2 cellular contexts compared by ENCODE assay signal in genomic region chr14:35213143-35213788, GRCh38.
TF ChIP-seq lines count a peak whose summit lies in the region.

No MANE protein-coding gene starts in this region.

TF ChIP-seq in HCT116, 20 proteins besides CTCF, POLR2A, EP300 and RAD21:
- TF ChIP-seq REST (IDR thresholded peaks at IDR 0.05; ENCODE audit: low read depth), result no peak
- TF ChIP-seq EZH2phosphoT487 (IDR thresholded peaks at IDR 0.05; ENCODE audit: borderline replicate concordance), result no peak
- TF ChIP-seq ELF1 (IDR thresholded peaks at IDR 0.05; ENCODE audit: borderline replicate concordance, low read depth), result no peak
- TF ChIP-seq FOSL1 (IDR thresholded peaks at IDR 0.05; ENCODE audit: low read depth), result no peak
- TF ChIP-seq, protein P1, sequence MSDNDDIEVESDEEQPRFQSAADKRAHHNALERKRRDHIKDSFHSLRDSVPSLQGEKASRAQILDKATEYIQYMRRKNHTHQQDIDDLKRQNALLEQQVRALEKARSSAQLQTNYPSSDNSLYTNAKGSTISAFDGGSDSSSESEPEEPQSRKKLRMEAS (IDR thresholded peaks at IDR 0.05), result no peak
- no peak for TF ChIP-seq ATF3 (IDR thresholded peaks at IDR 0.05)

TF ChIP-seq in SK-N-SH treated with all-trans-retinoic acid at 6 μM for 48 hours, 23 proteins besides CTCF, POLR2A, EP300 and RAD21 (continued from another document):
- TF ChIP-seq, protein P2, sequence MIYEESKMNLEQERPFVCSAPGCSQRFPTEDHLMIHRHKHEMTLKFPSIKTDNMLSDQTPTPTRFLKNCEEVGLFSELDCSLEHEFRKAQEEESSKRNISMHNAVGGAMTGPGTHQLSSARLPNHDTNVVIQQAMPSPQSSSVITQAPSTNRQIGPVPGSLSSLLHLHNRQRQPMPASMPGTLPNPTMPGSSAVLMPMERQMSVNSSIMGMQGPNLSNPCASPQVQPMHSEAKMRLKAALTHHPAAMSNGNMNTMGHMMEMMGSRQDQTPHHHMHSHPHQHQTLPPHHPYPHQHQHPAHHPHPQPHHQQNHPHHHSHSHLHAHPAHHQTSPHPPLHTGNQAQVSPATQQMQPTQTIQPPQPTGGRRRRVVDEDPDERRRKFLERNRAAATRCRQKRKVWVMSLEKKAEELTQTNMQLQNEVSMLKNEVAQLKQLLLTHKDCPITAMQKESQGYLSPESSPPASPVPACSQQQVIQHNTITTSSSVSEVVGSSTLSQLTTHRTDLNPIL (CRISPR knock-in tag; IDR thresholded peaks at IDR 0.05; ENCODE audit: low read depth), result no peak
- TF ChIP-seq TOX (CRISPR knock-in tag; IDR thresholded peaks at IDR 0.05; ENCODE audit: borderline replicate concordance) (no peak), BACH2 (CRISPR knock-in tag; IDR thresholded peaks at IDR 0.05; ENCODE audit: borderline replicate concordance) (no peak), ZNF70 (CRISPR knock-in tag; IDR thresholded peaks at IDR 0.05) (no peak), GLIS3 (CRISPR knock-in tag; IDR thresholded peaks at IDR 0.05) (no peak), ZNF565 (CRISPR knock-in tag; conservative IDR thresholded peaks at IDR 0.05; ENCODE audit: low read depth) (no peak), POU6F1 (CRISPR knock-in tag; IDR thresholded peaks at IDR 0.05; ENCODE audit: borderline replicate concordance, low read depth) (no peak), ISL1 (CRISPR knock-in tag; IDR thresholded peaks at IDR 0.05) (no peak), ZFP30 (CRISPR knock-in tag; IDR thresholded peaks at IDR 0.05) (no peak), ZC3H10 (CRISPR knock-in tag; IDR thresholded peaks at IDR 0.05) (no peak), CSDC2 (CRISPR knock-in tag; IDR thresholded peaks at IDR 0.05) (no peak), SNAI2 (CRISPR knock-in tag; IDR thresholded peaks at IDR 0.05) (no peak), ARNTL (CRISPR knock-in tag; IDR thresholded peaks at IDR 0.05; ENCODE audit: borderline replicate concordance, low read depth) (no peak), TCF4 (CRISPR knock-in tag; IDR thresholded peaks at IDR 0.05; ENCODE audit: borderline replicate concordance) (no peak)
- TF ChIP-seq, protein P3, sequence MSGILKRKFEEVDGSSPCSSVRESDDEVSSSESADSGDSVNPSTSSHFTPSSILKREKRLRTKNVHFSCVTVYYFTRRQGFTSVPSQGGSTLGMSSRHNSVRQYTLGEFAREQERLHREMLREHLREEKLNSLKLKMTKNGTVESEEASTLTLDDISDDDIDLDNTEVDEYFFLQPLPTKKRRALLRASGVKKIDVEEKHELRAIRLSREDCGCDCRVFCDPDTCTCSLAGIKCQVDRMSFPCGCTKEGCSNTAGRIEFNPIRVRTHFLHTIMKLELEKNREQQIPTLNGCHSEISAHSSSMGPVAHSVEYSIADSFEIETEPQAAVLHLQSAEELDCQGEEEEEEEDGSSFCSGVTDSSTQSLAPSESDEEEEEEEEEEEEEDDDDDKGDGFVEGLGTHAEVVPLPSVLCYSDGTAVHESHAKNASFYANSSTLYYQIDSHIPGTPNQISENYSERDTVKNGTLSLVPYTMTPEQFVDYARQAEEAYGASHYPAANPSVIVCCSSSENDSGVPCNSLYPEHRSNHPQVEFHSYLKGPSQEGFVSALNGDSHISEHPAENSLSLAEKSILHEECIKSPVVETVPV (CRISPR knock-in tag; IDR thresholded peaks at IDR 0.05), result no peak
- TF ChIP-seq, protein P4, sequence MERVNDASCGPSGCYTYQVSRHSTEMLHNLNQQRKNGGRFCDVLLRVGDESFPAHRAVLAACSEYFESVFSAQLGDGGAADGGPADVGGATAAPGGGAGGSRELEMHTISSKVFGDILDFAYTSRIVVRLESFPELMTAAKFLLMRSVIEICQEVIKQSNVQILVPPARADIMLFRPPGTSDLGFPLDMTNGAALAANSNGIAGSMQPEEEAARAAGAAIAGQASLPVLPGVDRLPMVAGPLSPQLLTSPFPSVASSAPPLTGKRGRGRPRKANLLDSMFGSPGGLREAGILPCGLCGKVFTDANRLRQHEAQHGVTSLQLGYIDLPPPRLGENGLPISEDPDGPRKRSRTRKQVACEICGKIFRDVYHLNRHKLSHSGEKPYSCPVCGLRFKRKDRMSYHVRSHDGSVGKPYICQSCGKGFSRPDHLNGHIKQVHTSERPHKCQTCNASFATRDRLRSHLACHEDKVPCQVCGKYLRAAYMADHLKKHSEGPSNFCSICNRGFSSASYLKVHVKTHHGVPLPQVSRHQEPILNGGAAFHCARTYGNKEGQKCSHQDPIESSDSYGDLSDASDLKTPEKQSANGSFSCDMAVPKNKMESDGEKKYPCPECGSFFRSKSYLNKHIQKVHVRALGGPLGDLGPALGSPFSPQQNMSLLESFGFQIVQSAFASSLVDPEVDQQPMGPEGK (CRISPR knock-in tag; IDR thresholded peaks at IDR 0.05; ENCODE audit: borderline replicate concordance), result no peak
